In genomic region chr12:120125029-120125428, GRCh38 we compare ENCODE assay signal across 20 cellular contexts.
"Had no signal": no experiment of that assay in that cellular context is flagged by ENCODE, and none has a peak within 500 bp of the region (broad histone marks: within the 10 kb centered on the region; RNA-seq: fewer than 3 reads in every experiment).

No MANE protein-coding gene starts in this region.

- H2AFZ ChIP-seq: neural progenitor cell had no signal

- H3K9me3 ChIP-seq: ascending aorta, left ventricle myocardium inferior, spleen, thyroid gland had no signal

- H3K27ac Mint-ChIP-seq: activated CD8-positive, alpha-beta T cell treated with anti-CD3 and anti-CD28 coated beads, Interleukin-2, amount 10 ng/mL, durations not matched to agents 7 days and 5 days; activated naive CD4-positive, alpha-beta T cell treated with anti-CD3 and anti-CD28 coated beads for 36 hours; mesothelial cell of epicardium; neural progenitor cell; T-helper 1 cell treated with Interleukin-12 subunit alpha and Interleukin-12 subunit beta and Interleukin-4 antibody, amounts not matched to agents 30 μg/mL and 1 μg/mL, for 36 hours had no signal

- H3K27me3 Mint-ChIP-seq: naive thymus-derived CD8-positive, alpha-beta T cell had no signal

- H3K4me2 ChIP-seq: neural progenitor cell had no signal

- FAIRE-seq: frontal cortex had no signal

- H3K4me1 Mint-ChIP-seq: mesothelial cell of epicardium had no signal

- DNase-seq: activated CD4-positive, alpha-beta T cell treated with anti-CD3 and anti-CD28 coated beads for 48 hours; activated CD8-positive, alpha-beta T cell treated with anti-CD3 and anti-CD28 coated beads, Interleukin-2, amount 10 ng/mL, durations not matched to agents 7 days and 5 days; activated naive CD4-positive, alpha-beta T cell treated with anti-CD3 and anti-CD28 coated beads for 36 hours; brain microvascular endothelial cell; effector memory CD4-positive, alpha-beta T cell; glutamatergic neuron; hippocampal formation; left ventricle myocardium inferior; naive thymus-derived CD8-positive, alpha-beta T cell; retina; spleen; stimulated activated CD4-positive, alpha-beta T cell treated with anti-CD3 and anti-CD28 coated beads, Interleukin-4, amount 100 ng/mL, for 1 hour; stimulated activated naive CD4-positive, alpha-beta T cell treated with Interleukin-2 at 50 U/mL for 16 hours; substantia nigra; thyroid gland had no signal

- H3K4me1 ChIP-seq: ascending aorta, neural progenitor cell, thyroid gland had no signal

- H3K4me3 Mint-ChIP-seq: activated CD8-positive, alpha-beta T cell treated with anti-CD3 and anti-CD28 coated beads, Interleukin-2, amount 10 ng/mL, durations not matched to agents 7 days and 5 days; activated naive CD4-positive, alpha-beta T cell treated with anti-CD3 and anti-CD28 coated beads for 36 hours; mesothelial cell of epicardium; neural progenitor cell; T-helper 1 cell treated with Interleukin-12 subunit alpha and Interleukin-12 subunit beta and Interleukin-4 antibody, amounts not matched to agents 30 μg/mL and 1 μg/mL, for 36 hours had no signal

- H3K36me3 ChIP-seq: neural progenitor cell had no signal

- ATAC-seq: activated CD8-positive, alpha-beta T cell treated with anti-CD3 and anti-CD28 coated beads, Interleukin-2, amount 10 ng/mL, durations not matched to agents 7 days and 5 days; naive thymus-derived CD8-positive, alpha-beta T cell had no signal

- H3K9me3 Mint-ChIP-seq: activated naive CD4-positive, alpha-beta T cell treated with anti-CD3 and anti-CD28 coated beads for 36 hours; mesothelial cell of epicardium; naive thymus-derived CD8-positive, alpha-beta T cell; neural progenitor cell; T-helper 1 cell treated with Interleukin-12 subunit alpha and Interleukin-12 subunit beta and Interleukin-4 antibody, amounts not matched to agents 30 μg/mL and 1 μg/mL, for 36 hours had no signal

- H3K27me3 ChIP-seq: ascending aorta, brain microvascular endothelial cell, neural progenitor cell, spleen, thyroid gland had no signal

- H3K9ac ChIP-seq: neural progenitor cell had no signal

- H3K27ac ChIP-seq: ascending aorta, brain microvascular endothelial cell, left ventricle myocardium inferior, neural progenitor cell, spleen, thyroid gland had no signal

- H3K4me3 ChIP-seq: ascending aorta, left ventricle myocardium inferior, neural progenitor cell, spleen, thyroid gland had no signal
